ENCODE assay signal across 22 cellular contexts in genomic region chr14:105211758-105212089, GRCh38. TPM values are rescaled to one million over a fixed set of nuclear protein-coding genes. Genes with fewer than 3 reads are reported as not detected.
DNase-seq lines count a peak whose midpoint lies in the region; ATAC-seq and TF ChIP-seq lines count a peak whose summit lies in the region.
"Had no signal": no experiment of that assay in that cellular context is flagged by ENCODE, and none has a peak within 500 bp of the region (broad histone marks: within the 10 kb centered on the region; RNA-seq: fewer than 3 reads in every experiment).

No MANE protein-coding gene starts in this region.

- H3K4me1 Mint-ChIP-seq in Caco-2 (ENCODE audit: low read depth, unreplicated experiment): no peaks in the 10 kb centered on the region
- peaks cover 17% of the 10 kb centered on the region for H3K4me1 Mint-ChIP-seq in glutamatergic neuron (ENCODE audit: low read depth, unreplicated experiment)

- H3K27me3 ChIP-seq in BLaER1 (no peaks in the 10 kb centered on the region), Caco-2 (replicated peaks; ENCODE audit: control insufficient read depth, insufficient read depth, low read length) (no peaks in the 10 kb centered on the region), hepatocyte (no peaks in the 10 kb centered on the region)
- H3K27me3 ChIP-seq: BE2C had no signal

- H3K4me2 ChIP-seq in BLaER1 (peak overlapping the region; percentile 81), hepatocyte (no peak overlapping the region)
- H3K4me2 ChIP-seq: A549 had no signal

- H2AFZ ChIP-seq in hepatocyte: no peak overlapping the region
- H2AFZ ChIP-seq: GM23248 had no signal

- BruUV-seq in Caco-2 (replicated peaks; lab: Mats Ljungman, UMichigan): no TSS peak

- H3K27ac ChIP-seq in BLaER1: peak overlapping the region; percentile 75
- no peak overlapping the region for H3K27ac ChIP-seq in hepatocyte
- H3K27ac ChIP-seq: A549, C4-2B, GM23248 had no signal

- intact Hi-C loops in Caco-2 (cut with micrococcal nuclease; ENCODE audit: unreplicated experiment): no loop called here

- no peak for ATAC-seq in HG03095 (IDR thresholded peaks at IDR 0.05; ENCODE audit: unreplicated experiment)
- ATAC-seq: A549; CD8-positive, alpha-beta T cell; GM12878 had no signal

- no peaks in the 10 kb centered on the region for H3K79me2 ChIP-seq in hepatocyte

- TF ChIP-seq CTCF in Caco-2 (IDR thresholded peaks at IDR 0.05; ENCODE audit: insufficient read depth in 1 of 2, low read depth in 1 of 2, low read length in 1 of 2, severe bottlenecking in 1 of 2, unreplicated experiment in 1 of 2): no peak
- TF ChIP-seq CTCF in glutamatergic neuron (IDR thresholded peaks at IDR 0.05; ENCODE audit: partially characterized antibody, unreplicated experiment): no peak
- no peak for TF ChIP-seq CTCF in hepatocyte (IDR thresholded peaks at IDR 0.05; ENCODE audit: poor library complexity)

- DNase-seq in Caco-2: no peak
- DNase-seq in glutamatergic neuron: peak; percentile 10
- DNase-seq in hepatocyte (ENCODE audit: low spot score): no peak
- DNase-seq in occipital lobe (lab: John Stamatoyannopoulos, UW): no peak
- DNase-seq: 8988T; ACHN; AML-193; BE2C; CD4-positive, CD25-positive, alpha-beta regulatory T cell; CD8-positive, alpha-beta T cell; DMS 273 treated with DMSO at 0.1 percent for 48 hours; DMS79; EL; GDM1; GM23248; H7; HCEC 1CT had no signal

- H3K27me3 Mint-ChIP-seq in Caco-2 (ENCODE audit: insufficient read depth, unreplicated experiment) (no peaks in the 10 kb centered on the region), glutamatergic neuron (ENCODE audit: unreplicated experiment) (peaks cover 15% of the 10 kb centered on the region)
- H3K27me3 Mint-ChIP-seq: CD4-positive, CD25-positive, alpha-beta regulatory T cell had no signal

- H3K36me3 ChIP-seq in BLaER1: peaks cover 46% of the 10 kb centered on the region
- H3K36me3 ChIP-seq in Caco-2 (ENCODE audit: control insufficient read depth, insufficient read depth, low read length): 0 out of 2 replicates have a peak, but pooled peaks cover 1% of the 10 kb centered on the region
- H3K36me3 ChIP-seq in hepatocyte (replicated peaks; ENCODE audit: insufficient read depth, low read depth): no peaks in the 10 kb centered on the region

- peak overlapping the region; percentile 59 for H3K27ac Mint-ChIP-seq in Caco-2 (ENCODE audit: unreplicated experiment)
- no peak overlapping the region for H3K27ac Mint-ChIP-seq in glutamatergic neuron (ENCODE audit: unreplicated experiment)
- H3K27ac Mint-ChIP-seq: CD8-positive, alpha-beta T cell had no signal

- H3K9me3 Mint-ChIP-seq in Caco-2 (ENCODE audit: unreplicated experiment) (no peaks in the 10 kb centered on the region), glutamatergic neuron (ENCODE audit: unreplicated experiment) (peaks cover 13% of the 10 kb centered on the region)
- H3K9me3 Mint-ChIP-seq: CD4-positive, CD25-positive, alpha-beta regulatory T cell; CD8-positive, alpha-beta T cell had no signal

- H3K9ac ChIP-seq in BLaER1: peak overlapping the region; percentile 70
- H3K9ac ChIP-seq: GM23248 had no signal

- H3K4me3 Mint-ChIP-seq in Caco-2 (ENCODE audit: unreplicated experiment) (no peak overlapping the region), glutamatergic neuron (ENCODE audit: unreplicated experiment) (no peak overlapping the region)
- H3K4me3 Mint-ChIP-seq: CD4-positive, CD25-positive, alpha-beta regulatory T cell; CD8-positive, alpha-beta T cell had no signal

- H3K4me1 ChIP-seq in BLaER1 (peaks cover 93% of the 10 kb centered on the region), Caco-2 (no peaks in the 10 kb centered on the region), hepatocyte (ENCODE audit: insufficient read depth) (no peaks in the 10 kb centered on the region)

- H3K9me3 ChIP-seq in BLaER1: no peaks in the 10 kb centered on the region
- no peaks in the 10 kb centered on the region for H3K9me3 ChIP-seq in Caco-2
- no peaks in the 10 kb centered on the region for H3K9me3 ChIP-seq in hepatocyte (ENCODE audit: low read depth)
- H3K9me3 ChIP-seq: A549, BE2C had no signal

- POLR2A ChIA-PET in Caco-2 (lab: Charles Lee): no interaction called here

- H4K20me1 ChIP-seq in BLaER1 (peaks cover 75% of the 10 kb centered on the region), hepatocyte (ENCODE audit: insufficient read depth, poor library complexity, severe bottlenecking) (no peaks in the 10 kb centered on the region)

- no peaks in the 10 kb centered on the region for H3K9me2 ChIP-seq in hepatocyte (replicated peaks; ENCODE audit: insufficient read depth)

- H3K36me3 Mint-ChIP-seq in Caco-2 (ENCODE audit: insufficient read depth, unreplicated experiment) (peaks cover 15% of the 10 kb centered on the region), glutamatergic neuron (ENCODE audit: unreplicated experiment) (no peaks in the 10 kb centered on the region)

- H3K4me3 ChIP-seq in BLaER1 (0 out of 2 replicates have a peak overlapping the region, but pooled peaks have one; percentile 11), Caco-2 (ENCODE audit: low read depth, low read length) (no peak overlapping the region), hepatocyte (no peak overlapping the region)
- H3K4me3 ChIP-seq: A549, GM12878, GM23248 had no signal

- 88% methylated on average over 9 of the region's 9 CpGs for WGBS in hepatocyte (ENCODE audit: low lambda C conversion rate, missing lambda C conversion rate)

- CTCF ChIA-PET in Caco-2 (lab: Charles Lee): no interaction called here

RNA-seq across cellular contexts. Expression of gene NUDT14, which starts 30.6 kb away (rescaled TPM):
- 52.7 and 63.4 TPM in 2 replicates for total RNA-seq in Caco-2 (2022)
- 114 TPM for total RNA-seq in glutamatergic neuron (ENCODE audit: unreplicated experiment)
- 47.4 and 47.7 TPM in 2 replicates for total RNA-seq in hepatocyte
- polyA plus RNA-seq in hepatocyte: 98.1 and 106 TPM in 2 replicates
- 18.2 TPM for total RNA-seq in occipital lobe

RNA-seq across cellular contexts. Expression of gene BTBD6, which starts 36.6 kb away (rescaled TPM):
- total RNA-seq in Caco-2 (2022): 22.7 and 25.3 TPM in 2 replicates
- 36.3 TPM for total RNA-seq in glutamatergic neuron (ENCODE audit: unreplicated experiment)
- 39.6 and 42.2 TPM in 2 replicates for total RNA-seq in hepatocyte
- 41.0 and 47.5 TPM in 2 replicates for polyA plus RNA-seq in hepatocyte
- total RNA-seq in occipital lobe: 45.4 TPM

RNA-seq across cellular contexts. Expression of gene JAG2, which starts 43.1 kb away (rescaled TPM):
- 34.5 and 43.0 TPM in 2 replicates for total RNA-seq in Caco-2 (2022)
- total RNA-seq in glutamatergic neuron (ENCODE audit: unreplicated experiment): 84.1 TPM
- 2.0 and 6.1 TPM in 2 replicates for total RNA-seq in hepatocyte
- polyA plus RNA-seq in hepatocyte: 4.1 and 4.8 TPM in 2 replicates
- total RNA-seq in occipital lobe: 31.7 TPM
- polyA plus RNA-seq: GM23248 had no signal
